Comparison of ENCODE assay signal across 6 cellular contexts in genomic region chr16:88154886-88155285, GRCh38.
DNase-seq lines count a peak whose midpoint lies in the region; ATAC-seq and TF ChIP-seq lines count a peak whose summit lies in the region.
"Not testable (repeated sequence)": the region's sequence is repeated elsewhere in the genome, so short reads cannot be mapped to it uniquely, and the experiment has no call there.

No MANE protein-coding gene starts in this region.

- H3K4me1 ChIP-seq in Peyer's patch; ovary (ENCODE audit: insufficient read depth); spleen; uterus: not testable (repeated sequence)

- not testable (repeated sequence) for H3K9me3 ChIP-seq in Peyer's patch, ovary, spleen, uterus

- DNase-seq in Peyer's patch (peak in 2 of 3 donors; percentile 25 to 39), Right ventricle myocardium superior (peak; percentile 20), left kidney (ENCODE audit: low read depth, low spot score) (peak; percentile 38), ovary (peak in 4 of 5 donors; percentile 6 to 21 (median 8)), spleen (peak; percentile 18), uterus (peak; percentile 9 to 10)

- ATAC-seq in Right ventricle myocardium superior (ENCODE audit: poor library complexity) = not testable (repeated sequence)

- not testable (repeated sequence) for H3K4me3 ChIP-seq in Peyer's patch, ovary, spleen, uterus

- not testable (repeated sequence) for H3K27me3 ChIP-seq in Peyer's patch; ovary; spleen (replicated peaks in 1 of 7); uterus

- H3K27ac ChIP-seq in Peyer's patch, ovary, spleen, uterus: not testable (repeated sequence)

- 74 to 77% (median 75%) methylated on average over 8 of the region's 8 CpGs for WGBS in ovary, 3 donors
- 70 to 91% (median 85%) methylated on average over 4 to 8 of the region's 8 CpGs for WGBS in spleen, 5 donors

- intact Hi-C loops in Right ventricle myocardium superior (cut with DNase I); ovary (cut with DNase I); spleen (cut with DNase I; ENCODE audit: low total_unique reads); uterus (cut with DNase I; ENCODE audit: low total_unique reads): not testable (repeated sequence)

- not testable (repeated sequence) for TF ChIP-seq EP300 in ovary (IDR thresholded peaks at IDR 0.05)

- not testable (repeated sequence) for TF ChIP-seq CTCF in Peyer's patch (IDR thresholded peaks at IDR 0.05); ovary (IDR thresholded peaks at IDR 0.05); spleen (IDR thresholded peaks at IDR 0.05 in 8 of 11, conservative IDR thresholded peaks at IDR 0.05 in 3 of 11); uterus (IDR thresholded peaks at IDR 0.05)

- not testable (repeated sequence) for TF ChIP-seq POLR2A in Peyer's patch (IDR thresholded peaks at IDR 0.05); ovary (IDR thresholded peaks at IDR 0.05); spleen (IDR thresholded peaks at IDR 0.05); uterus (IDR thresholded peaks at IDR 0.05)

- H3K36me3 ChIP-seq in Peyer's patch, ovary, spleen, uterus: not testable (repeated sequence)
